ENCODE assay signal across 16 cellular contexts in the genomic region with DNA sequence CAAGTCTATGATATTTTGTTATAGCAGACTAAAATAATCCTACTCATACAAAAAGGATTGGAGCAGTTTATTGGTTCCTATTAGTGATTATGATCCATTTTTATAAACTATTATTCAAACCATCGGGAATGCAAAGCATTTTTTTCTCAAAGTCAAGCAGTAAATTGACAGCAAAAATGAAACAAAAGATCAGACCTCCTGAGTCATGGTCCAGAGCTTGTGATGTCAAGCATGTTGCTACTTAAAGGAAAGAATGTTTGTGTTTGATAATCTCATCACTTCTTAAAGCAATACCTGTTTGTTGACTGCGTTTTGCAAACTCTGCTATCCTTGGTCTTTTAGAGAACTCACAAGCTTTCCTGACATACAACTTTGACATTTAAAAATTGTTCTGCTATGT.
DNase-seq lines count a peak whose midpoint lies in the region; ATAC-seq, FAIRE-seq and TF ChIP-seq lines count a peak whose summit lies in the region.
"Had no signal": no experiment of that assay in that cellular context is flagged by ENCODE, and none has a peak within 500 bp of the region (broad histone marks: within the 10 kb centered on the region; RNA-seq: fewer than 3 reads in every experiment).

No MANE protein-coding gene starts in this region.

- no peaks in the 10 kb centered on the region for H3K9me1 ChIP-seq in K562 (ENCODE audit: control insufficient read depth, insufficient read depth, low read length)

- no peak overlapping the region for H3K4me3 ChIP-seq in K562
- H3K4me3 ChIP-seq in spleen = no peak overlapping the region
- H3K4me3 ChIP-seq: BLaER1 treated with 17β-estradiol and CSF1 and Interleukin-3, amounts not matched to agents 10 nM and 100 nM had no signal

- H3K9me3 ChIP-seq in K562 (replicated peaks; ENCODE audit: control insufficient read depth, insufficient read depth, low read depth, low read length) (no peaks in the 10 kb centered on the region), spleen (peaks cover 0 to 6% (median 0%) of the 10 kb centered on the region in 8 donors)

- H3K27me3 ChIP-seq in K562 (ENCODE audit: control insufficient read depth in 2 of 2, insufficient read depth in 2 of 2, low read length in 2 of 2) (no peaks in the 10 kb centered on the region), spleen (replicated peaks in 1 of 7) (no peaks in the 10 kb centered on the region)
- H3K27me3 ChIP-seq: BLaER1 treated with 17β-estradiol and CSF1 and Interleukin-3, amounts not matched to agents 10 nM and 100 nM had no signal

- no peak overlapping the region for H2AFZ ChIP-seq in K562 (ENCODE audit: low read depth, low read length)

- H3K79me2 ChIP-seq in K562 (ENCODE audit: control insufficient read depth, insufficient read depth, low read length) = peaks cover 30% of the 10 kb centered on the region

- H3K4me1 ChIP-seq in K562 (replicated peaks in 1 of 2; ENCODE audit: control insufficient read depth in 2 of 2, insufficient read depth in 2 of 2, low read length in 2 of 2) (peaks cover 14 to 34% of the 10 kb centered on the region in 2 experiments; a peak in 4 of 5 replicates), spleen (no peaks in the 10 kb centered on the region)

- in situ Hi-C loops in K562 (cut with MboI) = no loop called here

- peaks cover 3% of the 10 kb centered on the region; the same call in 1 of the 3 replicates for H3K36me3 ChIP-seq in K562 (ENCODE audit: control insufficient read depth, insufficient read depth, low read length)
- H3K36me3 ChIP-seq in spleen = no peaks in the 10 kb centered on the region
- H3K36me3 ChIP-seq: BLaER1 treated with 17β-estradiol and CSF1 and Interleukin-3, amounts not matched to agents 10 nM and 100 nM had no signal

- WGBS in K562 (ENCODE audit: insufficient coverage, low coverage, missing lambda C conversion rate) = 34% methylated on average over 2 of the region's 2 CpGs
- WGBS in spleen, 5 donors = 79 to 89% (median 88%) methylated on average over 2 of the region's 2 CpGs

- TF ChIP-seq POLR2A in K562 (conservative IDR thresholded peaks at IDR 0.05) = no peak
- TF ChIP-seq POLR2A in spleen (IDR thresholded peaks at IDR 0.05) = no peak

- no peak for ATAC-seq in K562
- no peak for ATAC-seq in GM19467 (IDR thresholded peaks at IDR 0.05; ENCODE audit: unreplicated experiment)

- TF ChIP-seq CTCF in K562 (IDR thresholded peaks at IDR 0.05 in 2 of 3, conservative IDR thresholded peaks at IDR 0.05 in 1 of 3; ENCODE audit: insufficient read depth in 2 of 3, low read depth in 1 of 3, low read length in 3 of 3) (no peak), spleen (IDR thresholded peaks at IDR 0.05 in 8 of 11, conservative IDR thresholded peaks at IDR 0.05 in 3 of 11) (no peak)

- H3K9ac ChIP-seq in K562 (ENCODE audit: insufficient read depth in 1 of 2, low read depth in 2 of 2, low read length in 2 of 2) = no peak overlapping the region
- H3K9ac ChIP-seq: BLaER1 treated with 17β-estradiol and CSF1 and Interleukin-3, amounts not matched to agents 10 nM and 100 nM had no signal

- TF ChIP-seq RAD21 in K562 (CRISPR knock-in tag; conservative IDR thresholded peaks at IDR 0.05 in 1 of 2, IDR thresholded peaks at IDR 0.05 in 1 of 2) = no peak

- no TSS peak for BruUV-seq in K562 (replicated peaks; lab: Mats Ljungman, UMichigan)

- CTCF ChIA-PET in K562 (lab: Yijun Ruan, JAX; ENCODE audit: low intra/inter-chr PET ratio) = no interaction called here

- H3K4me2 ChIP-seq in K562 (ENCODE audit: insufficient read depth, low read length) = no peak overlapping the region
- H3K4me2 ChIP-seq: BLaER1 treated with 17β-estradiol and CSF1 and Interleukin-3, amounts not matched to agents 10 nM and 100 nM had no signal

- peaks cover 8% of the 10 kb centered on the region for H4K20me1 ChIP-seq in K562 (replicated peaks; ENCODE audit: control insufficient read depth, insufficient read depth, low read length)
- H4K20me1 ChIP-seq: BLaER1 treated with 17β-estradiol and CSF1 and Interleukin-3, amounts not matched to agents 10 nM and 100 nM had no signal

- POLR2A ChIA-PET in K562 (lab: Yijun Ruan, JAX) = interaction anchor here (1.6 kb wide), 1 partner anchor 10 kb away, joined by 4 read pairs; no protein-coding TSS in a partner anchor

- TF ChIP-seq EP300 in K562 (IDR thresholded peaks at IDR 0.05; ENCODE audit: low read length) = no peak

- DNase-seq in EL = peak; percentile 15
- DNase-seq in K562 (ENCODE audit: extremely low read depth in 1 of 4, low spot score in 3 of 4) = peak in 1 of 4 experiments; percentile 30
- peak; percentile 77 for DNase-seq in iris pigment epithelial cell (ENCODE audit: low read depth)
- DNase-seq in spleen = no peak
- no peak for DNase-seq in hepatic stellate cell (ENCODE audit: low spot score)
- no peak for DNase-seq in NCI-H774 (lab: John Stamatoyannopoulos, UW)
- DNase-seq: ACHN; CD4-positive, CD25-positive, alpha-beta regulatory T cell; DMS79; GDM1; HCEC 1CT; HFFc6 had no signal

- intact Hi-C loops in K562 (cut with micrococcal nuclease) = no loop called here
- intact Hi-C loops in spleen (cut with DNase I; ENCODE audit: low total_unique reads) = no loop called here

- no peak overlapping the region for H3K27ac ChIP-seq in K562 (ENCODE audit: extremely low read depth, low read depth, low read length)
- H3K27ac ChIP-seq in spleen = no peak overlapping the region
- H3K27ac ChIP-seq: BLaER1 treated with 17β-estradiol and CSF1 and Interleukin-3, amounts not matched to agents 10 nM and 100 nM had no signal

- FAIRE-seq in K562 (lab: Jason Lieb, UNC) = no peak
- FAIRE-seq: GM12892, GM19239 had no signal

TF ChIP-seq in K562, 482 proteins besides CTCF, POLR2A, EP300 and RAD21:
- TF ChIP-seq ZNF316 (IDR thresholded peaks at IDR 0.05) (peak; percentile 33; the same call in 1 of the 2 replicates), FOXK2 (conservative IDR thresholded peaks at IDR 0.05 in 1 of 2, IDR thresholded peaks at IDR 0.05 in 1 of 2; ENCODE audit: low read depth in 2 of 2) (peak in 1 of 2 experiments; percentile 36; a peak in 1 of 4 replicates), C11orf30 (IDR thresholded peaks at IDR 0.05; ENCODE audit: low read depth) (peak; percentile 42), CBFA2T3 (IDR thresholded peaks at IDR 0.05) (0 out of 2 replicates have a peak, but pooled peaks have one; percentile 16), UBTF (IDR thresholded peaks at IDR 0.05; ENCODE audit: borderline replicate concordance in 1 of 2, low read depth in 2 of 2, low read length in 2 of 2) (no peak), MAFG (tag; conservative IDR thresholded peaks at IDR 0.05) (0 out of 2 replicates have a peak, but pooled peaks have one; percentile 35), MAX (CRISPR knock-in tag; IDR thresholded peaks at IDR 0.05) (no peak), RNF219 (CRISPR knock-in tag; IDR thresholded peaks at IDR 0.05) (no peak), NFE2 (IDR thresholded peaks at IDR 0.05; ENCODE audit: low read depth) (peak; percentile 45), GTF2F1 (IDR thresholded peaks at IDR 0.05; ENCODE audit: low read depth, low read length) (no peak), ELF2 (CRISPR knock-in tag; IDR thresholded peaks at IDR 0.05) (no peak)

Comparison
In these comparisons a context has a peak if more than half of its experiments do, and no peak if none do; other contexts are left out.
1. DNase-seq: peak in EL (single experiment) and iris pigment epithelial cell (single experiment); none in spleen (single experiment), hepatic stellate cell (single experiment) and NCI-H774 (single experiment).